Comparison of ENCODE assay signal across 22 cellular contexts in the genomic region with DNA sequence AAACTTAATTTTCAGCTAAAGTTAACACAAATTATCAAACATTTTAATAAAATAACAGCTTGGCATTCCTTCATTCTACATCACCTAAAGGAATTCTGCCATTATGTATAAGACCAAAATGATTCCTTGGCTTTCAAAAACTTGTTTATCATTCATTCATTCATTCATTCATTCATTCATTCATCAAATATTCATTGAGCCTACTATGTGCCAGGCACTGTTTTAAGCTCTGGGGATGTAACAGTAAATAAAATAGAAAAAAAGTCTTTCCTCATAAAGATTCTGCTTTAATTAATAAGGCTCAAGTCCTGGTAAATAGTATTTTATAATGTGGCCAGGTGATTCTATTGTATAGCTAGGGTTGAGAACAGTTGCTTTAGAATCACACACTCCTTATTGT.
"Had no signal": no experiment of that assay in that cellular context is flagged by ENCODE, and none has a peak within 500 bp of the region (broad histone marks: within the 10 kb centered on the region; RNA-seq: fewer than 3 reads in every experiment).

No MANE protein-coding gene starts in this region.

- H3K4me3 ChIP-seq: coronary artery, dorsolateral prefrontal cortex, esophagus muscularis mucosa, gastroesophageal sphincter, heart right ventricle, left lung, lower lobe of right lung, mucosa of descending colon had no signal

- H3K4me1 ChIP-seq: esophagus muscularis mucosa, foreskin keratinocyte, gastroesophageal sphincter, left lung, lower lobe of right lung had no signal

- H3K36me3 ChIP-seq: gastroesophageal sphincter, left lung, lower lobe of right lung had no signal

- H3K27ac ChIP-seq: coronary artery, dorsolateral prefrontal cortex, esophagus muscularis mucosa, foreskin keratinocyte, gastroesophageal sphincter, heart right ventricle, left lung, lower lobe of right lung had no signal

- ATAC-seq: foreskin keratinocyte; gastroesophageal sphincter; heart right ventricle; left cardiac atrium; left lung; left ventricle myocardium superior; lower lobe of right lung; mucosa of descending colon; naive thymus-derived CD8-positive, alpha-beta T cell had no signal

- H3K9me3 ChIP-seq: esophagus muscularis mucosa, gastroesophageal sphincter, left lung, lower lobe of right lung, mucosa of descending colon had no signal

- DNase-seq: dermis blood vessel endothelial cell; dorsolateral prefrontal cortex; effector CD4-positive, alpha-beta T cell; effector memory CD4-positive, alpha-beta T cell; foreskin keratinocyte; heart right ventricle; hippocampal formation; left cardiac atrium; left lung; left ventricle myocardium superior; lower lobe of right lung; mesenchymal stem cell; mucosa of descending colon; naive B cell; naive thymus-derived CD8-positive, alpha-beta T cell had no signal

- H3K27me3 ChIP-seq: dorsolateral prefrontal cortex, esophagus muscularis mucosa, foreskin keratinocyte, gastroesophageal sphincter, heart right ventricle, left lung had no signal

- FAIRE-seq: endothelial cell of umbilical vein, frontal cortex, islet of Langerhans, keratinocyte had no signal
